18 cellular contexts compared by ENCODE assay signal in the genomic region with DNA sequence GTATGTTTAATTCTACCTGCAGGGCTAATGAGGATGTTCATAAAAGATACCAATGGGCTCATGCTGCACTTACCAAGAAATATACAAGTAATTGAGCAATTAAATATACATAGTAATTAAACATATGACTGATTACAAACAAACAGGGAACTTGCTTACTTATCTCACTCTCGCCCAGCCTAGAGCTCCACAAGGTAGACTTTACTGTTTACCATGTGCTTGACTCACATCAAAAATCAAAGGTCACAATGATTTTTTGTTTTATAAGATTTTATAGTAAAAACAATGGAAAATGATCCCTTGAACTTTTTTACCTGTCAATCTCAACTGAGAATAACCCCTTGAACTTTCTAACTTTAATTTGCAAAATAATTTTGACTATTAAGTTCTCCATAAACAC.
DNase-seq lines count a peak whose midpoint lies in the region; ATAC-seq, FAIRE-seq and TF ChIP-seq lines count a peak whose summit lies in the region.
"Had no signal": no experiment of that assay in that cellular context is flagged by ENCODE, and none has a peak within 500 bp of the region (broad histone marks: within the 10 kb centered on the region; RNA-seq: fewer than 3 reads in every experiment).

No MANE protein-coding gene starts in this region.

- TF ChIP-seq POLR2A in HepG2 (IDR thresholded peaks at IDR 0.05; ENCODE audit: insufficient read depth in 1 of 2, low read depth in 2 of 2, low read length in 2 of 2), result no peak
- no peak for TF ChIP-seq POLR2A in esophagus muscularis mucosa (IDR thresholded peaks at IDR 0.05; ENCODE audit: low read depth)

- H3K4me3 ChIP-seq in liver (ENCODE audit: low read depth in 1 of 3, low read length in 3 of 3), result no peak overlapping the region
- H3K4me3 ChIP-seq in HepG2 (replicated peaks in 1 of 3; ENCODE audit: insufficient read depth in 1 of 3, low read depth in 2 of 3, low read length in 3 of 3), result no peak overlapping the region
- H3K4me3 ChIP-seq in small intestine (ENCODE audit: low read depth in 1 of 2, low read length in 2 of 2), result no peak overlapping the region
- no peak overlapping the region for H3K4me3 ChIP-seq in esophagus muscularis mucosa
- H3K4me3 ChIP-seq: GM23248 had no signal

- H3K9ac ChIP-seq in liver (ENCODE audit: low read depth in 1 of 2, low read length in 2 of 2), result no peak overlapping the region
- no peak overlapping the region for H3K9ac ChIP-seq in HepG2 (ENCODE audit: insufficient read depth, low read depth, low read length)
- H3K9ac ChIP-seq: GM23248 had no signal

- TF ChIP-seq CTCF in liver (IDR thresholded peaks at IDR 0.05; ENCODE audit: low read depth, low read length, missing input control) (no peak), HepG2 (CRISPR knock-in tag; IDR thresholded peaks at IDR 0.05) (no peak), esophagus muscularis mucosa (IDR thresholded peaks at IDR 0.05) (no peak)

- DNase-seq in HepG2 (ENCODE audit: low spot score) (no peak), left lobe of liver (ENCODE audit: low spot score) (no peak), small intestine (peak; percentile 68), esophagus muscularis mucosa (ENCODE audit: extremely low spot score) (no peak), GM19238 (ENCODE audit: insufficient read length, low spot score) (no peak)
- no peak for DNase-seq in activated T-cell treated with anti-CD3 and anti-CD28 coated beads, Interleukin-2, amount 50 U/mL, for 48 hours
- DNase-seq: C1 segment of cervical spinal cord; Caco-2; CD8-positive, alpha-beta T cell; DND-41; GM23248; H7 had no signal

- POLR2A ChIA-PET in HepG2 (lab: Yijun Ruan, JAX), result no interaction called here

- H2AFZ ChIP-seq in HepG2 (ENCODE audit: low read length), result no peak overlapping the region
- H2AFZ ChIP-seq: GM23248 had no signal

- TF ChIP-seq EP300 in HepG2 (IDR thresholded peaks at IDR 0.05; ENCODE audit: low read depth in 2 of 2, low read length in 2 of 2), result no peak
- no peak for TF ChIP-seq EP300 in HepG2 (CRISPR knock-in tag; IDR thresholded peaks at IDR 0.05; ENCODE audit: borderline replicate concordance)
- no peak for TF ChIP-seq EP300 in esophagus muscularis mucosa (IDR thresholded peaks at IDR 0.05)

- no peak for FAIRE-seq in HepG2 (lab: Jason Lieb, UNC)
- FAIRE-seq in colon (lab: Jason Lieb, UNC), result peak; percentile 66
- FAIRE-seq in small intestine (lab: Jason Lieb, UNC), result no peak
- FAIRE-seq: G401.6, GM12892, GM19239, H1 had no signal

- ATAC-seq in HepG2 (no peak), left lobe of liver (peak; percentile 15)
- ATAC-seq: CD8-positive, alpha-beta T cell had no signal

- H3K36me3 ChIP-seq in liver (ENCODE audit: control insufficient read depth in 4 of 4, insufficient read depth in 3 of 4, low read depth in 1 of 4, low read length in 3 of 4) (no peaks in the 10 kb centered on the region), HepG2 (replicated peaks in 1 of 2; ENCODE audit: control insufficient read depth in 1 of 2, insufficient read depth in 2 of 2, low read length in 2 of 2) (no peaks in the 10 kb centered on the region), small intestine (ENCODE audit: control insufficient read depth in 2 of 2, insufficient read depth in 2 of 2, low read length in 2 of 2) (no peaks in the 10 kb centered on the region), esophagus muscularis mucosa (no peaks in the 10 kb centered on the region)

- 30% methylated on average over 1 of the region's 1 CpG for WGBS in liver
- 48% methylated on average over 1 of the region's 1 CpG for WGBS in HepG2 (ENCODE audit: low lambda C conversion rate)
- whole genome bisulfite sequencing in small intestine, 3 donors, result 9 to 55% (median 30%) methylated on average over 1 of the region's 1 CpG
- 85% methylated on average over 1 of the region's 1 CpG for WGBS in esophagus muscularis mucosa

- no peaks in the 10 kb centered on the region for H3K9me3 ChIP-seq in liver (ENCODE audit: control insufficient read depth in 4 of 4, low read length in 3 of 4)
- peaks cover 58% of the 10 kb centered on the region for H3K9me3 ChIP-seq in HepG2 (ENCODE audit: low read length)
- H3K9me3 ChIP-seq in small intestine (ENCODE audit: control insufficient read depth, low read depth), result no peaks in the 10 kb centered on the region
- no peaks in the 10 kb centered on the region for H3K9me3 ChIP-seq in esophagus muscularis mucosa

- no peak overlapping the region for H3K4me2 ChIP-seq in HepG2 (ENCODE audit: low read depth, low read length)

- no peaks in the 10 kb centered on the region for H3K79me2 ChIP-seq in HepG2 (ENCODE audit: insufficient read depth, low read length)

- TF ChIP-seq RAD21 in liver (IDR thresholded peaks at IDR 0.05) (no peak), HepG2 (CRISPR knock-in tag; IDR thresholded peaks at IDR 0.05) (no peak)

- no peaks in the 10 kb centered on the region for H4K20me1 ChIP-seq in HepG2 (ENCODE audit: insufficient read depth, low read length)

- no TSS peak for BruUV-seq in HepG2 (replicated peaks; lab: Mats Ljungman, UMichigan)

- intact Hi-C loops in HepG2 (cut with micrococcal nuclease; ENCODE audit: unreplicated experiment) (no loop called here), esophagus muscularis mucosa (cut with DNase I) (no loop called here)

- H3K4me1 ChIP-seq in liver (ENCODE audit: control insufficient read depth in 4 of 4, insufficient read depth in 4 of 4, low read length in 3 of 4), result peaks cover 3 to 15% (median 9%) of the 10 kb centered on the region in 4 donors
- peaks cover 22% of the 10 kb centered on the region for H3K4me1 ChIP-seq in HepG2 (ENCODE audit: insufficient read depth, low read length)
- peaks cover 0 to 4% of the 10 kb centered on the region in 2 donors for H3K4me1 ChIP-seq in small intestine (ENCODE audit: control insufficient read depth in 2 of 2, insufficient read depth in 1 of 2, low read depth in 1 of 2, low read length in 1 of 2)
- H3K4me1 ChIP-seq in esophagus muscularis mucosa, result no peaks in the 10 kb centered on the region

- H3K27ac ChIP-seq in liver (ENCODE audit: low read depth in 1 of 2, low read length in 2 of 2) (no peak overlapping the region), HepG2 (ENCODE audit: extremely low read length, insufficient read depth, low read length) (no peak overlapping the region), small intestine (ENCODE audit: low read depth in 1 of 2, low read length in 1 of 2) (no peak overlapping the region), esophagus muscularis mucosa (replicated peaks in 1 of 4) (no peak overlapping the region)
- H3K27ac ChIP-seq: GM23248 had no signal

- H3K27me3 ChIP-seq in liver (ENCODE audit: control insufficient read depth in 4 of 4, insufficient read depth in 4 of 4, low read length in 3 of 4) (no peaks in the 10 kb centered on the region), HepG2 (ENCODE audit: control insufficient read depth in 1 of 2, insufficient read depth in 2 of 2, low read length in 2 of 2) (no peaks in the 10 kb centered on the region), small intestine (ENCODE audit: control insufficient read depth in 2 of 2, insufficient read depth in 2 of 2, low read length in 2 of 2) (no peaks in the 10 kb centered on the region), esophagus muscularis mucosa (no peaks in the 10 kb centered on the region)

- CTCF ChIA-PET in HepG2 (lab: Yijun Ruan, JAX; ENCODE audit: low intra/inter-chr PET ratio, low total read pairs), result no interaction called here

- in situ Hi-C loops in HepG2 (cut with HindIII; ENCODE audit: extremely low pct_ligation_motif_present, low pct_unique_long_range_greater_than_20kb), result no loop called here

TF ChIP-seq in liver, 16 proteins besides CTCF, POLR2A, EP300 and RAD21:
- TF ChIP-seq HNF4A (conservative IDR thresholded peaks at IDR 0.05), result peak; percentile 54 to 67
- no peak for TF ChIP-seq EGR1 (IDR thresholded peaks at IDR 0.05; ENCODE audit: low read depth in 2 of 2)
- peak in 1 of 2 donors; percentile 33 for TF ChIP-seq JUND (IDR thresholded peaks at IDR 0.05)
- TF ChIP-seq FOXA1 (IDR thresholded peaks at IDR 0.05), result no peak
- TF ChIP-seq FOXA2 (IDR thresholded peaks at IDR 0.05), result no peak

TF ChIP-seq in HepG2, 621 proteins besides CTCF, POLR2A, EP300 and RAD21:
- TF ChIP-seq, protein P1, sequence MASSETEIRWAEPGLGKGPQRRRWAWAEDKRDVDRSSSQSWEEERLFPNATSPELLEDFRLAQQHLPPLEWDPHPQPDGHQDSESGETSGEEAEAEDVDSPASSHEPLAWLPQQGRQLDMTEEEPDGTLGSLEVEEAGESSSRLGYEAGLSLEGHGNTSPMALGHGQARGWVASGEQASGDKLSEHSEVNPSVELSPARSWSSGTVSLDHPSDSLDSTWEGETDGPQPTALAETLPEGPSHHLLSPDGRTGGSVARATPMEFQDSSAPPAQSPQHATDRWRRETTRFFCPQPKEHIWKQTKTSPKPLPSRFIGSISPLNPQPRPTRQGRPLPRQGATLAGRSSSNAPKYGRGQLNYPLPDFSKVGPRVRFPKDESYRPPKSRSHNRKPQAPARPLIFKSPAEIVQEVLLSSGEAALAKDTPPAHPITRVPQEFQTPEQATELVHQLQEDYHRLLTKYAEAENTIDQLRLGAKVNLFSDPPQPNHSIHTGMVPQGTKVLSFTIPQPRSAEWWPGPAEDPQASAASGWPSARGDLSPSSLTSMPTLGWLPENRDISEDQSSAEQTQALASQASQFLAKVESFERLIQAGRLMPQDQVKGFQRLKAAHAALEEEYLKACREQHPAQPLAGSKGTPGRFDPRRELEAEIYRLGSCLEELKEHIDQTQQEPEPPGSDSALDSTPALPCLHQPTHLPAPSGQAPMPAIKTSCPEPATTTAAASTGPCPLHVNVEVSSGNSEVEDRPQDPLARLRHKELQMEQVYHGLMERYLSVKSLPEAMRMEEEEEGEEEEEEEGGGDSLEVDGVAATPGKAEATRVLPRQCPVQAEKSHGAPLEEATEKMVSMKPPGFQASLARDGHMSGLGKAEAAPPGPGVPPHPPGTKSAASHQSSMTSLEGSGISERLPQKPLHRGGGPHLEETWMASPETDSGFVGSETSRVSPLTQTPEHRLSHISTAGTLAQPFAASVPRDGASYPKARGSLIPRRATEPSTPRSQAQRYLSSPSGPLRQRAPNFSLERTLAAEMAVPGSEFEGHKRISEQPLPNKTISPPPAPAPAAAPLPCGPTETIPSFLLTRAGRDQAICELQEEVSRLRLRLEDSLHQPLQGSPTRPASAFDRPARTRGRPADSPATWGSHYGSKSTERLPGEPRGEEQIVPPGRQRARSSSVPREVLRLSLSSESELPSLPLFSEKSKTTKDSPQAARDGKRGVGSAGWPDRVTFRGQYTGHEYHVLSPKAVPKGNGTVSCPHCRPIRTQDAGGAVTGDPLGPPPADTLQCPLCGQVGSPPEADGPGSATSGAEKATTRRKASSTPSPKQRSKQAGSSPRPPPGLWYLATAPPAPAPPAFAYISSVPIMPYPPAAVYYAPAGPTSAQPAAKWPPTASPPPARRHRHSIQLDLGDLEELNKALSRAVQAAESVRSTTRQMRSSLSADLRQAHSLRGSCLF (CRISPR knock-in tag; IDR thresholded peaks at IDR 0.05; ENCODE audit: borderline replicate concordance), result no peak
- TF ChIP-seq ZNF839 (CRISPR knock-in tag; IDR thresholded peaks at IDR 0.05; ENCODE audit: borderline replicate concordance), result no peak
- TF ChIP-seq ZNF430 (CRISPR knock-in tag; IDR thresholded peaks at IDR 0.05), result no peak
